In the genomic region with DNA sequence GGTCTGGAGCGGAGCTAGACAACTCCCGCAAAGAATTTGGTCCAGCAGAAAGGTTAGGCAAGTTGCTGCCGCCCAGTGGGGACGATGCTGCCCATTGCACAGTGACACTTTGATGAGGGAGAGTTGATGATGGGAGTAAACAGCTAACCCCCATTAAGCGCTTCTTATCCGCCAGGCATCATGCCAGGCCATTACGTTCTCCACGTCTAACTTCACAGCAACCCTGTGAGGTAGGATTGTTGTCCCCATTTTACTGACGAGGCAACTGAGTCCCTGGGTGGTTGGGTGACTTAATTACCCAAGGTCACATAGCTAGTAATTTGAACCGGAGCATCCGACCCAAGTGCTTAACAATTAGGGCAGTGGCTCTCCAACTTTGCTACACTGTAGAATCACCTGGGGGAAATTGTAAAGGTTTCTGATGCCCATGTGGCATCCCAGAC, we compare ENCODE assay signal across 8 cellular contexts. TPM values are rescaled to one million over a fixed set of nuclear protein-coding genes. Genes with fewer than 3 reads are reported as not detected.
A peak's percentile ranks its signal among the peaks of the same experiment; 100 is the strongest.
DNase-seq lines count a peak whose midpoint lies in the region; ATAC-seq and TF ChIP-seq lines count a peak whose summit lies in the region.

No MANE protein-coding gene starts in this region.

- DNase-seq in SIG-M5 treated with dmso at 0.1 percent for 504 hours (lab: John Stamatoyannopoulos, UW; ENCODE audit: unreplicated experiment) (peak; percentile 24), SIG-M5 (lab: John Stamatoyannopoulos, UW) (no peak), NCI-H1105 (lab: John Stamatoyannopoulos, UW) (peak; percentile 57), colonic mucosa (no peak), NOMO-1 treated with DMSO at 0.1 percent for 48 hours (lab: John Stamatoyannopoulos, UW; ENCODE audit: unreplicated experiment) (no peak), D341Med (ENCODE audit: low spot score) (no peak)

- H3K4me3 ChIP-seq in colonic mucosa = peak overlapping the region; percentile 69
- peak overlapping the region; percentile 89 to 95 for H3K4me3 ChIP-seq in mucosa of rectum (ENCODE audit: low read length in 2 of 2)

- no peak for ATAC-seq in GM18520 (IDR thresholded peaks at IDR 0.05; ENCODE audit: unreplicated experiment)

- TF ChIP-seq CTCF in colonic mucosa (IDR thresholded peaks at IDR 0.05) = no peak

- peak overlapping the region; percentile 92 for H3K27ac ChIP-seq in colonic mucosa
- H3K27ac ChIP-seq in mucosa of rectum (ENCODE audit: low read depth in 2 of 2, low read length in 2 of 2) = peak overlapping the region; percentile 90 to 96

- H3K4me1 ChIP-seq in colonic mucosa (peaks cover 12% of the 10 kb centered on the region), mucosa of rectum (ENCODE audit: control insufficient read depth in 2 of 2, insufficient read depth in 2 of 2, low read length in 2 of 2) (peaks cover 6 to 19% of the 10 kb centered on the region in 2 donors)

- H3K36me3 ChIP-seq in colonic mucosa (no peaks in the 10 kb centered on the region), mucosa of rectum (ENCODE audit: control insufficient read depth in 2 of 2, insufficient read depth in 2 of 2, low read length in 2 of 2) (no peaks in the 10 kb centered on the region)

- intact Hi-C loops in colonic mucosa (cut with DNase I) = no loop called here

- H3K27me3 ChIP-seq in colonic mucosa (no peaks in the 10 kb centered on the region), mucosa of rectum (ENCODE audit: control insufficient read depth in 2 of 2, insufficient read depth in 2 of 2, low read length in 2 of 2) (no peaks in the 10 kb centered on the region)

- no peaks in the 10 kb centered on the region for H3K9me3 ChIP-seq in colonic mucosa
- no peaks in the 10 kb centered on the region for H3K9me3 ChIP-seq in mucosa of rectum (ENCODE audit: control insufficient read depth in 2 of 2, low read length in 2 of 2)

- H3K9ac ChIP-seq in colonic mucosa (ENCODE audit: low read depth in 2 of 2, low read length in 2 of 2) = peak overlapping the region; percentile 69 to 94
- H3K9ac ChIP-seq in mucosa of rectum (ENCODE audit: low read depth in 1 of 2, low read length in 2 of 2) = peak overlapping the region; percentile 82 to 93

RNA-seq across cellular contexts. Expression of a gene that starts 0.7 kb away (rescaled TPM):
- total RNA-seq in colonic mucosa = 10 to 100 TPM; 30.5 to 33.7 TPM

RNA-seq across cellular contexts. Expression of a gene that starts 38.2 kb away (rescaled TPM):
- 10 to 100 TPM; 21.8 to 36.4 TPM for total RNA-seq in colonic mucosa

Comparison
In these comparisons a context has a peak if more than half of its experiments do, and no peak if none do; other contexts are left out.
1. DNase-seq: peak in SIG-M5 treated with dmso at 0.1 percent for 504 hours (single experiment) and NCI-H1105 (single experiment); none in SIG-M5 (single experiment), colonic mucosa (single experiment), NOMO-1 treated with DMSO at 0.1 percent for 48 hours (single experiment) and D341Med (single experiment).